8 cellular contexts compared by ENCODE assay signal in the genomic region with DNA sequence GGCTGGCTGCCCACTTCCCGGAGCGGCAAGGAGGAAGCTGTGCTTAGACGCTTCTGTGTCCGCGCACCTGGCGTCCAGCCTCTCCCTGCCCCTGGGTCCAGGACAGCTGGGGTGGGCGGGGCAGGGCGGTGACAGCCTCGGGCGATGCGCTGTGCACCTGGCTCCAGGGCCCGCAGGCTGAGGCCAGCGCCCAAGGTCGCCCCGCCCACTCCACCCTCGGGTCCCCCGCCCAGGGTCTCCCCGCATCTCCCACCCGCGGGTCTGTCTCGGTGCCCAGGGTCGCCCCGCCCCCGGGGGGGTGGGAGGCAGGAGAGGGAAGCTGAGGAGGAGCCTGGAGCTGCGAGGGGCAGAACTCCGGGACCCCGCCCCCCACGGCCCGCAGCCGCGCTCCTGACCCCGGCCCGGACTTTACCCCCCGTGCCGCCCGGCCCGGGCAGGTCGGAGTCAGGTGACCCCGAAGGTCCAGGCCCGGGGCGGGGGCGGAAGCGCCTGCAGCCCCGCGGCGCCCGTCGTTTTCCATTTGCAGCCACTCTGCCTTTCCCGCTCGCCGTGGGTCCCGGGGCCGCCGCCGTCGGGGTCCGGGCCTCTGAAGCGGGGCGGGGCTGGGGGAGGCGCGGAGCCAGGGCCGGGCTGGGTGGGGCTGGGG. TPM values are rescaled to one million over a fixed set of nuclear protein-coding genes. Genes with fewer than 3 reads are reported as not detected.
DNase-seq lines count a peak whose midpoint lies in the region; ATAC-seq and TF ChIP-seq lines count a peak whose summit lies in the region.

A gene with protein sequence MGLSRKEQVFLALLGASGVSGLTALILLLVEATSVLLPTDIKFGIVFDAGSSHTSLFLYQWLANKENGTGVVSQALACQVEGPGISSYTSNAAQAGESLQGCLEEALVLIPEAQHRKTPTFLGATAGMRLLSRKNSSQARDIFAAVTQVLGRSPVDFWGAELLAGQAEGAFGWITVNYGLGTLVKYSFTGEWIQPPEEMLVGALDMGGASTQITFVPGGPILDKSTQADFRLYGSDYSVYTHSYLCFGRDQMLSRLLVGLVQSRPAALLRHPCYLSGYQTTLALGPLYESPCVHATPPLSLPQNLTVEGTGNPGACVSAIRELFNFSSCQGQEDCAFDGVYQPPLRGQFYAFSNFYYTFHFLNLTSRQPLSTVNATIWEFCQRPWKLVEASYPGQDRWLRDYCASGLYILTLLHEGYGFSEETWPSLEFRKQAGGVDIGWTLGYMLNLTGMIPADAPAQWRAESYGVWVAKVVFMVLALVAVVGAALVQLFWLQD (minus strand): TSS at position 69 of the 646 bp plus-strand sequence. CDS start 3,072 bp downstream, outside the sequence.

- peak within 1 kb of the TSS; percentile 38 for H3K4me3 Mint-ChIP-seq in activated naive CD8-positive, alpha-beta T cell treated with anti-CD3 and anti-CD28 coated beads for 36 hours

- peak within 1 kb of the TSS; percentile 95 for H3K4me2 ChIP-seq in MM.1S (ENCODE audit: low read depth, low read length)

- TF ChIP-seq EP300 in stomach (IDR thresholded peaks at IDR 0.05): no peak

- H3F3A ChIP-seq in MM.1S (ENCODE audit: insufficient read depth, low read length): 0 out of 2 replicates have a peak, but pooled peaks cover 5% of the 10 kb centered on the region

- DNase-seq in DMS153 (lab: John Stamatoyannopoulos, UW): peak; percentile 76
- DNase-seq in MM.1S: peak; percentile 59
- no peak for DNase-seq in activated naive CD8-positive, alpha-beta T cell treated with anti-CD3 and anti-CD28 coated beads for 36 hours
- peak; percentile 82 for DNase-seq in stomach
- no peak for DNase-seq in CD1c-positive myeloid dendritic cell (ENCODE audit: extremely low spot score)
- DNase-seq in GM19240 (ENCODE audit: insufficient read length, low spot score): no peak

- H3K27ac Mint-ChIP-seq in activated naive CD8-positive, alpha-beta T cell treated with anti-CD3 and anti-CD28 coated beads for 36 hours: no peak within 1 kb of the TSS

- no peaks in the 10 kb centered on the region for H3K9me2 ChIP-seq in MM.1S (replicated peaks; ENCODE audit: insufficient read depth, low read length)

- H3K27me3 ChIP-seq in MM.1S (replicated peaks; ENCODE audit: insufficient read depth, low read length): peaks cover 54% of the 10 kb centered on the region
- H3K27me3 ChIP-seq in iPS-20b (ENCODE audit: insufficient read depth, low read length): peaks cover 9% of the 10 kb centered on the region; the same call in 1 of the 2 replicates
- peaks cover 0 to 74% (median 3%) of the 10 kb centered on the region in 3 donors for H3K27me3 ChIP-seq in stomach

- H3K9me3 ChIP-seq in MM.1S (replicated peaks; ENCODE audit: insufficient read depth, low read length) (no peaks in the 10 kb centered on the region), iPS-20b (ENCODE audit: insufficient read depth, low read depth, low read length) (no peaks in the 10 kb centered on the region), stomach (peaks cover 0 to 4% (median 0%) of the 10 kb centered on the region in 4 donors)

- ATAC-seq in GM18505 (IDR thresholded peaks at IDR 0.05; ENCODE audit: unreplicated experiment): no peak

- TF ChIP-seq CTCF in MM.1S (IDR thresholded peaks at IDR 0.05; ENCODE audit: low read length): no peak
- no peak for TF ChIP-seq CTCF in stomach (IDR thresholded peaks at IDR 0.05)

- no peak within 1 kb of the TSS for H3K9ac ChIP-seq in MM.1S (ENCODE audit: low read length)
- H3K9ac ChIP-seq in iPS-20b (ENCODE audit: low read depth, low read length): no peak within 1 kb of the TSS

- H3K79me2 ChIP-seq in MM.1S (ENCODE audit: low read length): no peaks in the 10 kb centered on the region

- H2AFZ ChIP-seq in MM.1S (ENCODE audit: low read length): 0 out of 2 replicates have a peak within 1 kb of the TSS, but pooled peaks have one; percentile 31

- 0 to 3% (median 1%) methylated on average over 4 to 62 of the region's 62 CpGs for WGBS in stomach, 5 donors

- H4K20me1 ChIP-seq in MM.1S (ENCODE audit: insufficient read depth, low read length): no peaks in the 10 kb centered on the region

- no peaks in the 10 kb centered on the region for H3K36me3 ChIP-seq in MM.1S (replicated peaks; ENCODE audit: insufficient read depth, low read length)
- no peaks in the 10 kb centered on the region for H3K36me3 ChIP-seq in iPS-20b (ENCODE audit: insufficient read depth, low read depth, low read length)
- H3K36me3 ChIP-seq in stomach: no peaks in the 10 kb centered on the region

- peaks cover 11% of the 10 kb centered on the region for H3K4me1 Mint-ChIP-seq in activated naive CD8-positive, alpha-beta T cell treated with anti-CD3 and anti-CD28 coated beads for 36 hours

- H3K27ac ChIP-seq in MM.1S (ENCODE audit: low read length): no peak within 1 kb of the TSS
- H3K27ac ChIP-seq in iPS-20b (ENCODE audit: low read length): no peak within 1 kb of the TSS
- no peak within 1 kb of the TSS for H3K27ac ChIP-seq in stomach

- H3K9me3 Mint-ChIP-seq in activated naive CD8-positive, alpha-beta T cell treated with anti-CD3 and anti-CD28 coated beads for 36 hours: no peaks in the 10 kb centered on the region

- no peak for TF ChIP-seq POLR2A in stomach (IDR thresholded peaks at IDR 0.05)
- TF ChIP-seq POLR2A in GM18505 (IDR thresholded peaks at IDR 0.05; ENCODE audit: borderline replicate concordance, extremely low read depth, insufficient read depth, insufficient read length): no peak

- no peaks in the 10 kb centered on the region for H3K36me3 Mint-ChIP-seq in activated naive CD8-positive, alpha-beta T cell treated with anti-CD3 and anti-CD28 coated beads for 36 hours

- intact Hi-C loops in stomach (cut with DNase I; ENCODE audit: low total_unique reads): no loop called here

- H3K4me1 ChIP-seq in MM.1S (ENCODE audit: low read length): peaks cover 5% of the 10 kb centered on the region; the same call in 1 of the 2 replicates
- no peaks in the 10 kb centered on the region for H3K4me1 ChIP-seq in iPS-20b (ENCODE audit: insufficient read depth, low read length)
- H3K4me1 ChIP-seq in stomach: peaks cover 29 to 55% (median 48%) of the 10 kb centered on the region in 4 donors

- H3K4me3 ChIP-seq in MM.1S (ENCODE audit: low read length): peak within 1 kb of the TSS; percentile 42; the same call in 1 of the 2 replicates
- H3K4me3 ChIP-seq in iPS-20b (ENCODE audit: low read length): peak within 1 kb of the TSS; percentile 57
- peak within 1 kb of the TSS; percentile 41 to 60 (median 45) for H3K4me3 ChIP-seq in stomach

- H3K27me3 Mint-ChIP-seq in activated naive CD8-positive, alpha-beta T cell treated with anti-CD3 and anti-CD28 coated beads for 36 hours: peaks cover 37% of the 10 kb centered on the region

RNA-seq across cellular contexts. Expression of the gene that starts here (rescaled TPM):
- total RNA-seq in activated naive CD8-positive, alpha-beta T cell treated with anti-CD3 and anti-CD28 coated beads for 36 hours: not detected
- total RNA-seq in stomach: 10 to 100 TPM in 2 of 5 donors, 1 to 10 TPM in 1, under 1 TPM in 2; 0.89 to 37.9 (median 5.9) TPM
- polyA plus RNA-seq in stomach: 10 to 100 TPM in 1 of 3 donors, 1 to 10 TPM in 2; 2.8 to 16.2 (median 7.6) TPM

Comparison
In these comparisons a context has a peak if more than half of its experiments do, and no peak if none do; other contexts are left out.
1. DNase-seq: peak in DMS153 (single experiment), MM.1S (single experiment) and stomach (single experiment); none in activated naive CD8-positive, alpha-beta T cell treated with anti-CD3 and anti-CD28 coated beads for 36 hours (single experiment), CD1c-positive myeloid dendritic cell (single experiment) and GM19240 (single experiment).
2. Peak in every context shown above with its lines, with median percentiles within 50 percentile points of each other: H3K4me3 ChIP-seq.